8 cellular contexts compared by ENCODE assay signal in the genomic region with DNA sequence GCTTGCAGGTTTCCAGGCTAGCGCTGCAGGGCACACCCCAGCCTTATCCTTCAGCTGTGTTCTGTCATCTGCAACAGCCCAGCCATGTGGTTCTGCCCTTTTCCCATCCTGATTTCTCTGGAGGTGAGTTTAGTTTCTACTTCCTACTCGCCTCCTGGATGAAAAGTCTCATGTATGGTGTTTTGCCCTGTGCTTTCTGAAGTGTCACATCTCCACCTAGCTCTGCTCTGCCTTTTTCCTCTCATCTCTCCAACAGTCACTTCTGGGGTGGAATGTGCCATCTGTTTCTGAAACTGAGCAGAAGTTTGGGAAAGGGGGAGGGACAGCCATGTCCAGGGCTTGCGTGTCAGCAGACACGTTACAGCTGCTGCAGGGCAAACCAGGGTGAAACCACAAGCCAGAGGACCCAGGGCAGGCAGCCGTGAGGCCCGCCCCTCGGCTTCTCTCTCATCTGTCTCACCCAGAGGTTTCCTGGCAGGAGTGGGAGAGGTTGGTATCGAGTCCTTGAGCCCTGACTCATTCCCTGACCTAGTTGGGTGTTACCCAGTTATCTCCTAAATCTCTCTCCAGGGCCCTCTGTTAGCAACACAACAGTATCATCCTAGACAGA. TPM values are rescaled to one million over a fixed set of nuclear protein-coding genes. Genes with fewer than 3 reads are reported as not detected.
DNase-seq lines count a peak whose midpoint lies in the region; ATAC-seq and TF ChIP-seq lines count a peak whose summit lies in the region.
"Not testable (repeated sequence)": the region's sequence is repeated elsewhere in the genome, so short reads cannot be mapped to it uniquely, and the experiment has no call there.

No MANE protein-coding gene starts in this region.

- whole genome bisulfite sequencing in neuronal stem cell (ENCODE audit: extremely low coverage in 2 of 2, insufficient read length in 2 of 2, insufficient replicate concordance in 1 of 2), 2 donors = no CpG with 5 or more reads among the region's 8 CpGs
- 58 to 69% methylated on average over 2 to 3 of the region's 8 CpGs for WGBS in tibial nerve, 2 donors

- not testable (repeated sequence) for H3K27me3 Mint-ChIP-seq in activated B cell treated with CpG ODN at 0.5 μM for 24 hours

- not testable (repeated sequence) for H3K27me3 ChIP-seq in breast epithelium; left ventricle myocardium inferior (ENCODE audit: low read depth); neuronal stem cell (ENCODE audit: control insufficient read depth in 3 of 3, insufficient read depth in 3 of 3, low read depth in 1 of 3, low read length in 3 of 3); tibial nerve

- H3K9me3 Mint-ChIP-seq in activated B cell treated with CpG ODN at 0.5 μM for 24 hours = not testable (repeated sequence)

- peak overlapping the region; percentile 70 to 78 for H3K27ac ChIP-seq in breast epithelium
- H3K27ac ChIP-seq in left ventricle myocardium inferior (replicated peaks) = peak overlapping the region; percentile 61
- H3K27ac ChIP-seq in neuronal stem cell (replicated peaks; ENCODE audit: low read length) = not testable (repeated sequence)
- H3K27ac ChIP-seq in tibial nerve = peak overlapping the region in 3 of 4 donors; percentile 11 to 69 (median 63)

- not testable (repeated sequence) for H4K8ac ChIP-seq in neuronal stem cell (ENCODE audit: low read depth, low read length)

- H2BK15ac ChIP-seq in neuronal stem cell (ENCODE audit: low read length) = not testable (repeated sequence)

- not testable (repeated sequence) for H4K91ac ChIP-seq in neuronal stem cell (ENCODE audit: low read depth, low read length, poor library complexity)

- not testable (repeated sequence) for H3K23ac ChIP-seq in neuronal stem cell (ENCODE audit: low read depth, low read length, poor library complexity)

- H3K79me1 ChIP-seq in neuronal stem cell (ENCODE audit: low read depth, low read length) = not testable (repeated sequence)

- not testable (repeated sequence) for TF ChIP-seq EP300 in tibial nerve (IDR thresholded peaks at IDR 0.05)

- not testable (repeated sequence) for H3K14ac ChIP-seq in neuronal stem cell (ENCODE audit: low read length)

- peak; percentile 77 for ATAC-seq in HG02642 (IDR thresholded peaks at IDR 0.05; ENCODE audit: poor library complexity, unreplicated experiment)
- peak; percentile 70 for ATAC-seq in activated B cell treated with CpG ODN at 0.5 μM for 24 hours (ENCODE audit: low read depth)

- DNase-seq in Daoy (ENCODE audit: low read depth) = peak; percentile 67
- DNase-seq in NCI-H2171 treated with DMSO at 0.1 percent for 48 hours (lab: John Stamatoyannopoulos, UW) = peak; percentile 73
- DNase-seq in activated B cell treated with CpG ODN at 0.5 μM for 24 hours; breast epithelium (ENCODE audit: low spot score in 2 of 2); neuronal stem cell (ENCODE audit: low spot score); tibial nerve (ENCODE audit: low spot score in 2 of 2): not testable (repeated sequence)
- DNase-seq in left ventricle myocardium inferior = peak; percentile 53

- TF ChIP-seq CTCF in activated B cell treated with CpG ODN at 0.5 μM for 24 hours (IDR thresholded peaks at IDR 0.05); breast epithelium (IDR thresholded peaks at IDR 0.05); left ventricle myocardium inferior (IDR thresholded peaks at IDR 0.05; ENCODE audit: borderline replicate concordance); tibial nerve (IDR thresholded peaks at IDR 0.05): not testable (repeated sequence)

- H3K4me3 ChIP-seq in breast epithelium; neuronal stem cell (ENCODE audit: low read length in 2 of 2); tibial nerve: not testable (repeated sequence)
- H3K4me3 ChIP-seq in left ventricle myocardium inferior = peak overlapping the region; percentile 1

- H3K4ac ChIP-seq in neuronal stem cell (ENCODE audit: low read length) = not testable (repeated sequence)

- intact Hi-C loops in activated B cell treated with CpG ODN at 0.5 μM for 24 hours (cut with micrococcal nuclease); breast epithelium (cut with DNase I; ENCODE audit: low total_unique reads); left ventricle myocardium inferior (cut with micrococcal nuclease): not testable (repeated sequence)

- H3K4me1 ChIP-seq in breast epithelium; neuronal stem cell (ENCODE audit: control insufficient read depth in 2 of 2, insufficient read depth in 1 of 2, low read depth in 1 of 2, low read length in 2 of 2); tibial nerve: not testable (repeated sequence)
- peaks cover 24% of the 10 kb centered on the region for H3K4me1 ChIP-seq in left ventricle myocardium inferior

- not testable (repeated sequence) for H3K36me3 Mint-ChIP-seq in activated B cell treated with CpG ODN at 0.5 μM for 24 hours (ENCODE audit: low read depth)

- CTCF ChIA-PET in activated B cell treated with CpG ODN at 0.5 μM for 24 hours (lab: Charles Lee) = not testable (repeated sequence)

- H2AFZ ChIP-seq in neuronal stem cell (ENCODE audit: low read length) = peak overlapping the region; percentile 71

- H2BK120ac ChIP-seq in neuronal stem cell (ENCODE audit: low read depth, low read length) = not testable (repeated sequence)

- not testable (repeated sequence) for H3K9ac ChIP-seq in neuronal stem cell (ENCODE audit: low read depth, low read length, poor library complexity)

- not testable (repeated sequence) for H3K4me1 Mint-ChIP-seq in activated B cell treated with CpG ODN at 0.5 μM for 24 hours

- TF ChIP-seq POLR2A in breast epithelium (IDR thresholded peaks at IDR 0.05); tibial nerve (IDR thresholded peaks at IDR 0.05): not testable (repeated sequence)

- not testable (repeated sequence) for H3K4me2 ChIP-seq in neuronal stem cell (ENCODE audit: insufficient read depth, low read length, poor library complexity, severe bottlenecking)

- H2AK5ac ChIP-seq in neuronal stem cell (ENCODE audit: low read depth, low read length) = not testable (repeated sequence)

- not testable (repeated sequence) for H3K4me3 Mint-ChIP-seq in activated B cell treated with CpG ODN at 0.5 μM for 24 hours

- not testable (repeated sequence) for H3K36me3 ChIP-seq in breast epithelium; left ventricle myocardium inferior; neuronal stem cell (replicated peaks in 1 of 2; ENCODE audit: control insufficient read depth in 2 of 2, insufficient read depth in 2 of 2, low read length in 2 of 2); tibial nerve

- not testable (repeated sequence) for H3K18ac ChIP-seq in neuronal stem cell (ENCODE audit: low read length)

- not testable (repeated sequence) for H2BK5ac ChIP-seq in neuronal stem cell (ENCODE audit: low read length)

- not testable (repeated sequence) for H2BK12ac ChIP-seq in neuronal stem cell (ENCODE audit: low read length)

- POLR2A ChIA-PET in activated B cell treated with CpG ODN at 0.5 μM for 24 hours (lab: Charles Lee) = not testable (repeated sequence)

- not testable (repeated sequence) for H3K27ac Mint-ChIP-seq in activated B cell treated with CpG ODN at 0.5 μM for 24 hours

- not testable (repeated sequence) for H3K9me3 ChIP-seq in breast epithelium; left ventricle myocardium inferior (replicated peaks); neuronal stem cell (replicated peaks in 1 of 2; ENCODE audit: control insufficient read depth in 2 of 2, insufficient read depth in 1 of 2, low read depth in 1 of 2, low read length in 2 of 2); tibial nerve

RNA-seq across cellular contexts. Expression of a gene that starts 28.7 kb away (rescaled TPM):
- 52.3 and 54.4 TPM in 2 replicates for total RNA-seq in Daoy (2014; rRNA removed; shearing (Covaris generic))
- total RNA-seq in activated B cell treated with CpG ODN at 0.5 μM for 24 hours (112 and 140 TPM in 2 replicates), breast epithelium (100 to 1,000 TPM; 106 to 130 (median 117) TPM), left ventricle myocardium inferior (72.1 TPM), tibial nerve (100 to 1,000 TPM; 102 to 118 (median 115) TPM)
- 69.7 TPM for polyA plus RNA-seq in neuronal stem cell (2013, experiment 1 of 2)
- 68.5 TPM for polyA plus RNA-seq in neuronal stem cell (2013, experiment 2 of 2)
